In genomic region chr7:1158203-1159126, GRCh38 we compare ENCODE assay signal across 9 cellular contexts. TPM values are rescaled to one million over a fixed set of nuclear protein-coding genes. Genes with fewer than 3 reads are reported as not detected.
DNase-seq lines count a peak whose midpoint lies in the region; ATAC-seq and TF ChIP-seq lines count a peak whose summit lies in the region.
"Had no signal": no experiment of that assay in that cellular context is flagged by ENCODE, and none has a peak within 500 bp of the region (broad histone marks: within the 10 kb centered on the region; RNA-seq: fewer than 3 reads in every experiment).

No MANE protein-coding gene starts in this region.

- no peak for TF ChIP-seq EP300 in upper lobe of left lung (IDR thresholded peaks at IDR 0.05)

- H3K36me3 Mint-ChIP-seq in activated naive CD4-positive, alpha-beta T cell treated with anti-CD3 and anti-CD28 coated beads for 36 hours (ENCODE audit: low read depth) = peaks cover 7% of the 10 kb centered on the region

- H3K4me1 ChIP-seq in lower lobe of right lung = peaks cover 26% of the 10 kb centered on the region
- H3K4me1 ChIP-seq in upper lobe of left lung = peaks cover 14 to 28% (median 24%) of the 10 kb centered on the region in 4 donors

- 72 to 74% methylated on average over 25 of the region's 25 CpGs for WGBS in upper lobe of left lung, 2 donors

- H3K27ac ChIP-seq in lower lobe of right lung = peak overlapping the region; percentile 70
- peak overlapping the region; percentile 18 to 99 (median 91) for H3K27ac ChIP-seq in upper lobe of left lung

- H3K27me3 ChIP-seq in lower lobe of right lung (ENCODE audit: low read depth) (no peaks in the 10 kb centered on the region), upper lobe of left lung (no peaks in the 10 kb centered on the region)

- TF ChIP-seq CTCF in astrocyte of the cerebellum (IDR thresholded peaks at IDR 0.05; ENCODE audit: low read depth, low read length, missing control alignments) = no peak
- TF ChIP-seq CTCF in lower lobe of right lung (IDR thresholded peaks at IDR 0.05) = no peak
- no peak for TF ChIP-seq CTCF in upper lobe of left lung (IDR thresholded peaks at IDR 0.05)

- CTCF ChIA-PET in activated naive CD4-positive, alpha-beta T cell treated with anti-CD3 and anti-CD28 coated beads for 36 hours (lab: Charles Lee) = interaction anchor here (0.8 to 2.1 kb wide), 6 partner anchors 14 to 165 kb away, joined by 3 to 9 read pairs (median 6); no protein-coding TSS in a partner anchor

- H3K4me1 Mint-ChIP-seq in activated naive CD4-positive, alpha-beta T cell treated with anti-CD3 and anti-CD28 coated beads for 36 hours (ENCODE audit: low read depth) = peaks cover 29% of the 10 kb centered on the region

- no peak for TF ChIP-seq POLR2A in upper lobe of left lung (IDR thresholded peaks at IDR 0.05)

- H3K27ac Mint-ChIP-seq in activated naive CD4-positive, alpha-beta T cell treated with anti-CD3 and anti-CD28 coated beads for 36 hours = peak overlapping the region; percentile 77

- ATAC-seq in lower lobe of right lung (no peak), upper lobe of left lung (ENCODE audit: low FRiP score in 2 of 2) (no peak), HG03095 (IDR thresholded peaks at IDR 0.05; ENCODE audit: unreplicated experiment) (no peak)

- H3K27me3 Mint-ChIP-seq in activated naive CD4-positive, alpha-beta T cell treated with anti-CD3 and anti-CD28 coated beads for 36 hours (ENCODE audit: low read depth) = no peaks in the 10 kb centered on the region

- H3K36me3 ChIP-seq in lower lobe of right lung = peaks cover 48% of the 10 kb centered on the region
- peaks cover 18 to 49% (median 36%) of the 10 kb centered on the region in 4 donors for H3K36me3 ChIP-seq in upper lobe of left lung

- no peaks in the 10 kb centered on the region for H3K9me3 Mint-ChIP-seq in activated naive CD4-positive, alpha-beta T cell treated with anti-CD3 and anti-CD28 coated beads for 36 hours

- DNase-seq in activated naive CD4-positive, alpha-beta T cell treated with anti-CD3 and anti-CD28 coated beads for 36 hours = no peak
- no peak for DNase-seq in activated naive CD4-positive, alpha-beta T cell (lab: John Stamatoyannopoulos, UW)
- DNase-seq in astrocyte of the cerebellum (ENCODE audit: low read depth) (no peak), lower lobe of right lung (no peak), upper lobe of left lung (no peak), OCI-M1 (lab: John Stamatoyannopoulos, UW) (no peak), hippocampal formation (lab: John Stamatoyannopoulos, UW) (no peak)
- DNase-seq: NCI-H1694 had no signal

- H3K4me3 Mint-ChIP-seq in activated naive CD4-positive, alpha-beta T cell treated with anti-CD3 and anti-CD28 coated beads for 36 hours = peak overlapping the region; percentile 81

- H3K9me3 ChIP-seq in lower lobe of right lung (no peaks in the 10 kb centered on the region), upper lobe of left lung (no peaks in the 10 kb centered on the region)

- in situ Hi-C loops in astrocyte of the cerebellum (cut with HindIII; ENCODE audit: low sequenced_read_pairs) = loop anchor here (25.0 kb wide), 1 partner anchor 171 kb away; the partner anchor contains the start of genes COX19 and CYP2W1

- H3K4me3 ChIP-seq in astrocyte of the cerebellum (ENCODE audit: low read depth, low read length) = peak overlapping the region; percentile 99
- H3K4me3 ChIP-seq in lower lobe of right lung = peak overlapping the region; percentile 71
- peak overlapping the region; percentile 83 to 100 (median 92) for H3K4me3 ChIP-seq in upper lobe of left lung

- intact Hi-C loops in activated naive CD4-positive, alpha-beta T cell treated with anti-CD3 and anti-CD28 coated beads for 36 hours (cut with micrococcal nuclease) = no loop called here
- intact Hi-C loops in lower lobe of right lung (cut with DNase I) = no loop called here

RNA-seq across cellular contexts. Expression of gene ZFAND2A, which starts 1.5 kb away (rescaled TPM):
- 10 to 100 TPM; 19.1 to 20.7 TPM for total RNA-seq in activated naive CD4-positive, alpha-beta T cell treated with anti-CD3 and anti-CD28 coated beads for 36 hours
- total RNA-seq in lower lobe of right lung = 14.8 TPM
- 10 to 100 TPM; 12.5 to 45.1 (median 21.6) TPM for total RNA-seq in upper lobe of left lung
